Comparison of ENCODE assay signal across 29 cellular contexts in the genomic region with DNA sequence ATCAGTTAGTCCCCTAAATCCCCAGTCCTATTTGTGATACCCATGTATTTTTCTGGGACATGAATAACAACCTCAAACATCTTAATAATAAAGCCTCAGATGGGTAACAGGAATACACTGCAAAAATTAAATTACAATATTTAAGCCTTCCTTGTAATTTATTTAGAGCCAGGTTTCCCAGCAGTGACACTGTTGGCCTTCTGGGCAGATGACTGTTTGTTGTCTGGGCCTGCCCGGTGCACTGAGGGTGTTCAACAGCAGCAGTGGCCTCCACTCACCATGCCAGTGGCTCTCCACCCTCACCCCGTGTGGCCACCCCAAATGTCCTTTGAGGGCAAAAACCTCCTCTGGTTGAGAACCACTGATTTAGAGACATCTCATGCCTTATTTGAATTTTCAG.
"Had no signal": no experiment of that assay in that cellular context is flagged by ENCODE, and none has a peak within 500 bp of the region (broad histone marks: within the 10 kb centered on the region; RNA-seq: fewer than 3 reads in every experiment).

No MANE protein-coding gene starts in this region.

- H3K9me3 ChIP-seq: adrenal gland, body of pancreas, esophagus squamous epithelium, gastroesophageal sphincter had no signal

- H3K27ac ChIP-seq: adrenal gland, body of pancreas, epithelial cell of prostate, esophagus squamous epithelium, gastroesophageal sphincter, VCaP had no signal

- H3K4me3 ChIP-seq: adrenal gland, body of pancreas, esophagus squamous epithelium, gastroesophageal sphincter had no signal

- H3K36me3 ChIP-seq: adrenal gland, esophagus squamous epithelium, gastroesophageal sphincter had no signal

- FAIRE-seq: colon, endometrium, endothelial cell of umbilical vein, TTC549 had no signal

- DNase-seq: activated B cell treated with CpG ODN at 0.5 μM for 24 hours; activated CD4-positive, alpha-beta T cell treated with anti-CD3 and anti-CD28 coated beads for 48 hours; activated CD4-positive, alpha-beta T cell treated with anti-CD3 and anti-CD28 coated beads, Interleukin-2, amount 50 U/mL, for 1 hour; activated CD4-positive, alpha-beta T cell treated with anti-CD3 and anti-CD28 coated beads, Interleukin-2, amount 50 U/mL, for 48 hours; activated CD8-positive, alpha-beta memory T cell treated with anti-CD3 and anti-CD28 coated beads for 24 hours; activated CD8-positive, alpha-beta T cell treated with anti-CD3 and anti-CD28 coated beads for 36 hours; activated effector memory CD4-positive, alpha-beta T cell treated with Interleukin-2 at 50 U/mL for 16 hours; activated naive CD4-positive, alpha-beta T cell treated with anti-CD3 and anti-CD28 coated beads for 36 hours; activated naive CD8-positive, alpha-beta T cell treated with anti-CD3 and anti-CD28 coated beads for 36 hours; activated naive CD8-positive, alpha-beta T cell treated with anti-CD3 and anti-CD28 coated beads, Interleukin-2, amount 50 U/mL, for 24 hours; activated T-cell treated with anti-CD3 and anti-CD28 coated beads, Interleukin-2, amount 50 U/mL, for 4 hours; amygdala; aorta; body of pancreas; caudate nucleus; cortex of kidney; dermis blood vessel endothelial cell; effector CD8-positive, alpha-beta T cell; esophagus squamous epithelium; foreskin melanocyte; T-helper 2 cell had no signal

- H3K27me3 ChIP-seq: adrenal gland, body of pancreas, esophagus squamous epithelium, gastroesophageal sphincter had no signal

- H3K4me1 ChIP-seq: adrenal gland, body of pancreas, esophagus squamous epithelium, gastroesophageal sphincter had no signal
